In the genomic region with DNA sequence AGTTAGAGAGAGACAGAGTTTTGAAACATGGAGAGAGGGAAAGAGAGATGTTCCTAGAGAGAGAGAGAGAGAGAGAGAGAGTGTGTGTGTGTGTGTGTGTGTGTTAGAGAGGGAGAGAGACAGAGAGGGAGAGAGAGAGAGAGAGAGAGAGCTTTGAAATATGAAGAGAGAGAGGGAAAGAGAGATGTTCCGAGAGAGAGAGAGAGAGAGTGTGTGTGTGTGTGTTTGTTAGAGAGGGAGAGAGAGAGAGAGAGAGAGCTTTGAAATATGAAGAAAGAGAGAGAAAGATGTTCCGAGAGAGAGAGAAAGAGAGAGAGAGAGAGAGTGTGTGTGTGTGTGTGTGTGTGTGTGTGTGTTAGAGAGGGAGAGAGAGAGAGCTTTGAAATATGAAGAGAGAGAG, we compare ENCODE assay signal across 20 cellular contexts.
DNase-seq lines count a peak whose midpoint lies in the region; ATAC-seq, FAIRE-seq and TF ChIP-seq lines count a peak whose summit lies in the region.
"Had no signal": no experiment of that assay in that cellular context is flagged by ENCODE, and none has a peak within 500 bp of the region (broad histone marks: within the 10 kb centered on the region; RNA-seq: fewer than 3 reads in every experiment).

No MANE protein-coding gene starts in this region.

- no peak overlapping the region for H2BK120ac ChIP-seq in mesenchymal stem cell (ENCODE audit: low read depth, low read length)

- no peak overlapping the region for H3K4ac ChIP-seq in mesenchymal stem cell (ENCODE audit: low read depth in 1 of 2, low read length in 2 of 2)

- no peak for TF ChIP-seq RAD21 in A549 (conservative IDR thresholded peaks at IDR 0.05 in 1 of 2, IDR thresholded peaks at IDR 0.05 in 1 of 2)

- CTCF ChIA-PET in A549 (lab: Yijun Ruan, JAX): interaction anchor here (0.6 to 3.8 kb wide), 15 partner anchors 10 to 394 kb away, joined by 3 to 11 read pairs (median 4); no protein-coding TSS in a partner anchor

- peak overlapping the region; percentile 57 for H3K4me2 ChIP-seq in A549
- no peak overlapping the region for H3K4me2 ChIP-seq in mesenchymal stem cell (ENCODE audit: low read length, poor library complexity, severe bottlenecking)

- H3K9ac ChIP-seq in mesenchymal stem cell (ENCODE audit: low read length): peak overlapping the region; percentile 65

- no peak overlapping the region for H4K91ac ChIP-seq in mesenchymal stem cell (ENCODE audit: low read length)

- FAIRE-seq in A549 (lab: Jason Lieb, UNC): no peak

- H3K79me1 ChIP-seq in mesenchymal stem cell (replicated peaks; ENCODE audit: low read length, poor library complexity, severe bottlenecking): peaks cover 19% of the 10 kb centered on the region

- peak overlapping the region in 1 of 2 experiments; percentile 14 for H3K18ac ChIP-seq in mesenchymal stem cell (ENCODE audit: low read depth in 1 of 2, low read length in 2 of 2)

- 89% methylated on average over 2 of the region's 2 CpGs for WGBS in A549 (ENCODE audit: missing lambda C conversion rate)
- 34% methylated on average over 2 of the region's 2 CpGs for WGBS in mesenchymal stem cell

- H3K27ac ChIP-seq in A549 (peak overlapping the region; percentile 69 to 84), mesenchymal stem cell (ENCODE audit: low read length, poor library complexity, severe bottlenecking) (no peak overlapping the region)

- no peaks in the 10 kb centered on the region for H3K9me3 ChIP-seq in A549
- H3K9me3 ChIP-seq in mesenchymal stem cell (ENCODE audit: control insufficient read depth, low read length): no peaks in the 10 kb centered on the region
- H3K9me3 ChIP-seq: heart right ventricle, transverse colon had no signal

- POLR2A ChIA-PET in A549 (lab: Yijun Ruan, JAX): interaction anchor here (0.7 kb wide), 1 partner anchor 11 kb away, joined by 5 read pairs; no protein-coding TSS in a partner anchor

- H3K23ac ChIP-seq in mesenchymal stem cell (ENCODE audit: low read length in 2 of 2): no peak overlapping the region

- ATAC-seq in A549 (no peak), GM19351 (IDR thresholded peaks at IDR 0.05; ENCODE audit: unreplicated experiment) (no peak), GM21737 (IDR thresholded peaks at IDR 0.05; ENCODE audit: unreplicated experiment) (no peak)
- ATAC-seq: CD8-positive, alpha-beta T cell; stimulated activated memory B cell treated with anti-CD40 and anti-IgM and Interleukin-4, amounts not matched to agents 10 μg/mL and 1 μg/mL and 100 μg/mL, for 72 hours; T-helper 17 cell had no signal

- H2AFZ ChIP-seq in mesenchymal stem cell (ENCODE audit: low read depth, low read length): no peak overlapping the region

- H3K4me3 ChIP-seq in A549: no peak overlapping the region
- no peak overlapping the region for H3K4me3 ChIP-seq in choroid plexus epithelial cell (ENCODE audit: low read depth, low read length)
- H3K4me3 ChIP-seq in mesenchymal stem cell (ENCODE audit: insufficient read depth in 1 of 2, low read depth in 1 of 2, low read length in 2 of 2): peak overlapping the region in 1 of 2 experiments; percentile 26
- H3K4me3 ChIP-seq: heart right ventricle, transverse colon had no signal

- H2BK12ac ChIP-seq in mesenchymal stem cell (ENCODE audit: low read length in 2 of 2): peak overlapping the region in 1 of 2 experiments; percentile 98

- H2BK5ac ChIP-seq in mesenchymal stem cell (ENCODE audit: low read depth, low read length, poor library complexity, severe bottlenecking): no peak overlapping the region

- H2AK5ac ChIP-seq in mesenchymal stem cell (ENCODE audit: low read length, severe bottlenecking): no peak overlapping the region

- no peak overlapping the region for H4K8ac ChIP-seq in mesenchymal stem cell (ENCODE audit: low read length)

- H3K4me1 ChIP-seq in A549 (peaks cover 61% of the 10 kb centered on the region), mesenchymal stem cell (ENCODE audit: control insufficient read depth, insufficient read depth, low read depth, low read length) (peaks cover 23% of the 10 kb centered on the region)

- no peaks in the 10 kb centered on the region for H3K27me3 ChIP-seq in mesenchymal stem cell (ENCODE audit: control insufficient read depth in 1 of 2, insufficient read depth in 1 of 2, low read length in 2 of 2)
- H3K27me3 ChIP-seq: transverse colon had no signal

- no peak for TF ChIP-seq EP300 in A549 (IDR thresholded peaks at IDR 0.05)

- no peak for TF ChIP-seq CTCF in A549 (IDR thresholded peaks at IDR 0.05)
- no peak for TF ChIP-seq CTCF in choroid plexus epithelial cell (conservative IDR thresholded peaks at IDR 0.05; ENCODE audit: low read depth, low read length)

- no peak for TF ChIP-seq POLR2A in A549 (IDR thresholded peaks at IDR 0.05; ENCODE audit: low read length)

- H3K14ac ChIP-seq in mesenchymal stem cell (ENCODE audit: low read length in 2 of 2): no peak overlapping the region

- DNase-seq in A549 (ENCODE audit: low read depth in 1 of 2, low spot score in 1 of 2) (no peak), M059J (ENCODE audit: low read depth) (peak; percentile 44), choroid plexus epithelial cell (ENCODE audit: low read depth) (peak; percentile 36), mesenchymal stem cell (no peak), NCI-H2107 treated with DMSO at 0.1 percent for 48 hours (lab: John Stamatoyannopoulos, UW; ENCODE audit: unreplicated experiment) (no peak), NCI-H1417 treated with DMSO at 0.1 percent for 48 hours (lab: John Stamatoyannopoulos, UW) (no peak)
- DNase-seq: activated CD4-positive, alpha-beta T cell treated with anti-CD3 and anti-CD28 coated beads, Interleukin-2, amount 50 U/mL, for 48 hours; activated naive CD4-positive, alpha-beta T cell treated with anti-CD3 and anti-CD28 coated beads, Interleukin-2, amount 10 ng/mL, durations not matched to agents 7 days and 5 days; CD8-positive, alpha-beta T cell; DMS79 treated with DMSO at 0.1 percent for 48 hours; heart right ventricle; NCI-H187 treated with DMSO at 0.1 percent for 48 hours; NCI-H446; nephron progenitor cell; SIG-M5; T-helper 17 cell; transverse colon had no signal

- H3K36me3 ChIP-seq in mesenchymal stem cell (ENCODE audit: control insufficient read depth in 1 of 2, insufficient read depth in 2 of 2, low read depth in 1 of 2, low read length in 2 of 2): no peaks in the 10 kb centered on the region
- H3K36me3 ChIP-seq: heart right ventricle, transverse colon had no signal

- no peak overlapping the region for H2BK15ac ChIP-seq in mesenchymal stem cell (ENCODE audit: low read depth, poor library complexity, severe bottlenecking)

TF ChIP-seq in A549, 52 proteins besides CTCF, POLR2A, EP300 and RAD21:
- TF ChIP-seq PHF8 (IDR thresholded peaks at IDR 0.05; ENCODE audit: borderline replicate concordance, low read depth) (no peak), CHD2 (IDR thresholded peaks at IDR 0.05; ENCODE audit: low read length, partially characterized antibody) (no peak), JUN (IDR thresholded peaks at IDR 0.05) (no peak), NFE2L2 (conservative IDR thresholded peaks at IDR 0.05; ENCODE audit: low read length) (no peak), HOXA7 (CRISPR knock-in tag; IDR thresholded peaks at IDR 0.05) (no peak), FOSB (CRISPR knock-in tag; IDR thresholded peaks at IDR 0.05) (no peak), RARB (CRISPR knock-in tag; IDR thresholded peaks at IDR 0.05) (no peak), HOXB13 (CRISPR knock-in tag; IDR thresholded peaks at IDR 0.05; ENCODE audit: low read depth) (no peak), SREBF2 (IDR thresholded peaks at IDR 0.05) (no peak), MYC (IDR thresholded peaks at IDR 0.05; ENCODE audit: borderline replicate concordance, low read length) (no peak), HDAC2 (IDR thresholded peaks at IDR 0.05) (no peak), FOXS1 (CRISPR knock-in tag; IDR thresholded peaks at IDR 0.05) (no peak), CBX8 (IDR thresholded peaks at IDR 0.05) (no peak), RFX5 (IDR thresholded peaks at IDR 0.05) (no peak)
- TF ChIP-seq, protein P1, sequence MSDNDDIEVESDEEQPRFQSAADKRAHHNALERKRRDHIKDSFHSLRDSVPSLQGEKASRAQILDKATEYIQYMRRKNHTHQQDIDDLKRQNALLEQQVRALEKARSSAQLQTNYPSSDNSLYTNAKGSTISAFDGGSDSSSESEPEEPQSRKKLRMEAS (IDR thresholded peaks at IDR 0.05): no peak
- TF ChIP-seq, protein P2, sequence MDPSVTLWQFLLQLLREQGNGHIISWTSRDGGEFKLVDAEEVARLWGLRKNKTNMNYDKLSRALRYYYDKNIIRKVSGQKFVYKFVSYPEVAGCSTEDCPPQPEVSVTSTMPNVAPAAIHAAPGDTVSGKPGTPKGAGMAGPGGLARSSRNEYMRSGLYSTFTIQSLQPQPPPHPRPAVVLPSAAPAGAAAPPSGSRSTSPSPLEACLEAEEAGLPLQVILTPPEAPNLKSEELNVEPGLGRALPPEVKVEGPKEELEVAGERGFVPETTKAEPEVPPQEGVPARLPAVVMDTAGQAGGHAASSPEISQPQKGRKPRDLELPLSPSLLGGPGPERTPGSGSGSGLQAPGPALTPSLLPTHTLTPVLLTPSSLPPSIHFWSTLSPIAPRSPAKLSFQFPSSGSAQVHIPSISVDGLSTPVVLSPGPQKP (IDR thresholded peaks at IDR 0.05; ENCODE audit: low read depth, low read length): no peak
- TF ChIP-seq, protein P3, sequence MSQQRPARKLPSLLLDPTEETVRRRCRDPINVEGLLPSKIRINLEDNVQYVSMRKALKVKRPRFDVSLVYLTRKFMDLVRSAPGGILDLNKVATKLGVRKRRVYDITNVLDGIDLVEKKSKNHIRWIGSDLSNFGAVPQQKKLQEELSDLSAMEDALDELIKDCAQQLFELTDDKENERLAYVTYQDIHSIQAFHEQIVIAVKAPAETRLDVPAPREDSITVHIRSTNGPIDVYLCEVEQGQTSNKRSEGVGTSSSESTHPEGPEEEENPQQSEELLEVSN (IDR thresholded peaks at IDR 0.05; ENCODE audit: borderline replicate concordance, low read depth): no peak

Comparison
In these comparisons a context has a peak if more than half of its experiments do, and no peak if none do; other contexts are left out.
1. DNase-seq: peak in M059J (single experiment) and choroid plexus epithelial cell (single experiment); none in A549 (0 of 2), mesenchymal stem cell (single experiment), NCI-H2107 treated with DMSO at 0.1 percent for 48 hours (single experiment) and NCI-H1417 treated with DMSO at 0.1 percent for 48 hours (single experiment).